8 cellular contexts compared by ENCODE assay signal in genomic region chr17:17890773-17891759, GRCh38. TPM values are rescaled to one million over a fixed set of nuclear protein-coding genes. Genes with fewer than 3 reads are reported as not detected.
DNase-seq lines count a peak whose midpoint lies in the region; ATAC-seq lines count a peak whose summit lies in the region.

No MANE protein-coding gene starts in this region.

- intact Hi-C loops in left colon (cut with DNase I, micrococcal nuclease), result loop anchor here in 1 of 2 donors (10.0 kb wide), 1 partner anchor 144 kb away; the partner anchor contains the start of genes ATPAF2 and GID4

- no peak overlapping the region for H3K4me3 Mint-ChIP-seq in T-helper 2 cell treated with Interferon-gamma antibody and Interleukin-4, amounts not matched to agents 5 μg/mL and 100 μg/mL, for 36 hours

- ATAC-seq in left colon (peak; percentile 90), HG02763 (IDR thresholded peaks at IDR 0.05; ENCODE audit: unreplicated experiment) (no peak), GM19452 (IDR thresholded peaks at IDR 0.05; ENCODE audit: unreplicated experiment) (no peak)

- DNase-seq in Daoy (ENCODE audit: low read depth) (peak; percentile 77), LHCN-M2 (ENCODE audit: low read depth) (peak; percentile 50), brain pericyte (ENCODE audit: low read depth, low spot score) (peak; percentile 24), left colon (peak; percentile 47 to 52)
- peak; percentile 24 for DNase-seq in T-helper 2 cell treated with Interferon-gamma antibody and Interleukin-4, amounts not matched to agents 5 μg/mL and 100 μg/mL, for 36 hours (ENCODE audit: low spot score)
- peak; percentile 41 for DNase-seq in stimulated activated CD8-positive, alpha-beta memory T cell treated with anti-CD3 and anti-CD28 coated beads, Interleukin-4, amount 100 ng/mL, for 48 hours

- H3K27ac Mint-ChIP-seq in T-helper 2 cell treated with Interferon-gamma antibody and Interleukin-4, amounts not matched to agents 5 μg/mL and 100 μg/mL, for 36 hours, result peak overlapping the region; percentile 2

- peaks cover 3% of the 10 kb centered on the region for H3K36me3 Mint-ChIP-seq in T-helper 2 cell treated with Interferon-gamma antibody and Interleukin-4, amounts not matched to agents 5 μg/mL and 100 μg/mL, for 36 hours (ENCODE audit: low read depth)

- no peaks in the 10 kb centered on the region for H3K9me3 Mint-ChIP-seq in T-helper 2 cell treated with Interferon-gamma antibody and Interleukin-4, amounts not matched to agents 5 μg/mL and 100 μg/mL, for 36 hours

- no peaks in the 10 kb centered on the region for H3K27me3 Mint-ChIP-seq in T-helper 2 cell treated with Interferon-gamma antibody and Interleukin-4, amounts not matched to agents 5 μg/mL and 100 μg/mL, for 36 hours (ENCODE audit: low read depth)

- H3K4me1 Mint-ChIP-seq in T-helper 2 cell treated with Interferon-gamma antibody and Interleukin-4, amounts not matched to agents 5 μg/mL and 100 μg/mL, for 36 hours (ENCODE audit: low read depth), result no peaks in the 10 kb centered on the region

RNA-seq across cellular contexts. Expression of gene SREBF1, which starts 54.3 kb away (rescaled TPM):
- 19.1 and 24.7 TPM in 2 replicates for total RNA-seq in Daoy (2014; rRNA removed; shearing (Covaris generic))
- 34.4 and 53.0 TPM in 2 replicates for total RNA-seq in LHCN-M2 (2014; rRNA removed)
- polyA plus RNA-seq in LHCN-M2 (2012), result 11.9 TPM
- 100 to 1,000 TPM; 125 to 161 TPM for total RNA-seq in left colon

Comparison
In these comparisons a context has a peak if more than half of its experiments do, and no peak if none do; other contexts are left out.
1. DNase-seq: peak in every context shown above with its lines; median percentile 77 in Daoy; 50 in LHCN-M2; 50 in left colon; 41 in stimulated activated CD8-positive, alpha-beta memory T cell treated with anti-CD3 and anti-CD28 coated beads, Interleukin-4, amount 100 ng/mL, for 48 hours; 24 in T-helper 2 cell treated with Interferon-gamma antibody and Interleukin-4, amounts not matched to agents 5 μg/mL and 100 μg/mL, for 36 hours; 24 in brain pericyte.